14 cellular contexts compared by ENCODE assay signal in the genomic region with DNA sequence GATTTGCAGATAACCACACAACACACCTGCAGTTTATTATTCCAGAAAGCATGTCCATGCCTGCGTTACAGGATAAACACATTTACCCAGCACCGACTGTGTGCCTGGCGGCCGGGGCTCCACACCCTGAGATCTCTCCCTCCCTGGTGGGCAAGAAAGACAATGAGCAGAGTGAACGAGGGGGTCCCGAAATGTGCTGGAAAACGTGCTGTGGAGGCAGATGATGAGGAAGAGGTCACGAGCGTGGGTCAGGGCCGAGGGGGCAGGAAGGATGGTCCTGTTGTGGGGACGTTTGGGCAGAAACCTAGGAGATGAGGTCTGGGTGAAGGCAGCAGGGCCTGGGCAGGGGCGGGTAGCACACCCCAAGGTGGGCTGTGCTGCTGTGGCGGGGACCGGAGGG.
DNase-seq lines count a peak whose midpoint lies in the region; ATAC-seq and TF ChIP-seq lines count a peak whose summit lies in the region.
"Had no signal": no experiment of that assay in that cellular context is flagged by ENCODE, and none has a peak within 500 bp of the region (broad histone marks: within the 10 kb centered on the region; RNA-seq: fewer than 3 reads in every experiment).

No MANE protein-coding gene starts in this region.

- CTCF ChIA-PET in IMR-90 (lab: Yijun Ruan, JAX): no interaction called here

- DNase-seq in IMR-90 (no peak), endodermal cell (no peak), neural progenitor cell (ENCODE audit: low spot score) (no peak), GM19238 (ENCODE audit: insufficient read length, low spot score) (no peak)
- no peak for DNase-seq in stimulated activated naive CD8-positive, alpha-beta T cell treated with anti-CD3 and anti-CD28 coated beads, Interleukin-15, amount 100 ng/mL, for 72 hours
- DNase-seq: BE2C; CD4-positive, alpha-beta memory T cell; DMS153; DMS79 treated with DMSO at 0.1 percent for 48 hours; GDM1 had no signal

- no peaks in the 10 kb centered on the region for H3K79me1 ChIP-seq in IMR-90 (ENCODE audit: low read depth in 1 of 2, low read length in 2 of 2)

- BruUV-seq in IMR-90 (replicated peaks; lab: Mats Ljungman, UMichigan): no TSS peak

- H2AFZ ChIP-seq in IMR-90 (replicated peaks; ENCODE audit: low read length, poor library complexity): no peak overlapping the region
- H2AFZ ChIP-seq in neural progenitor cell (replicated peaks): no peak overlapping the region

- H3K4me1 ChIP-seq in IMR-90 (ENCODE audit: control insufficient read depth, insufficient read depth, low read length) (no peaks in the 10 kb centered on the region), endodermal cell (ENCODE audit: control insufficient read depth, insufficient read depth, low read length) (no peaks in the 10 kb centered on the region), neural progenitor cell (no peaks in the 10 kb centered on the region)
- H3K4me1 ChIP-seq: A549, BE2C had no signal

- TF ChIP-seq POLR2A in IMR-90 (IDR thresholded peaks at IDR 0.05; ENCODE audit: low read depth, low read length): no peak

- H4K8ac ChIP-seq in IMR-90 (ENCODE audit: low read depth in 2 of 2, low read length in 2 of 2): no peak overlapping the region

- H3K27me3 Mint-ChIP-seq in endodermal cell (ENCODE audit: insufficient read depth) (no peaks in the 10 kb centered on the region), neural progenitor cell (ENCODE audit: insufficient read depth, low read depth) (peaks cover 5% of the 10 kb centered on the region)
- no peaks in the 10 kb centered on the region for H3K27me3 Mint-ChIP-seq in stimulated activated naive CD8-positive, alpha-beta T cell treated with anti-CD3 and anti-CD28 coated beads, Interleukin-15, amount 100 ng/mL, for 72 hours
- H3K27me3 Mint-ChIP-seq: CD4-positive, alpha-beta memory T cell had no signal

- no peak overlapping the region for H3K4ac ChIP-seq in IMR-90 (ENCODE audit: low read depth, low read length)

- H2BK5ac ChIP-seq in IMR-90 (ENCODE audit: low read depth, low read length, poor library complexity, severe bottlenecking): no peak overlapping the region

- no peak overlapping the region for H3K18ac ChIP-seq in IMR-90 (ENCODE audit: low read depth, low read length)

- TF ChIP-seq RAD21 in IMR-90 (IDR thresholded peaks at IDR 0.05; ENCODE audit: low read length): no peak

- POLR2A ChIA-PET in IMR-90 (lab: Charles Lee; ENCODE audit: unreplicated experiment): no interaction called here

- H2AK5ac ChIP-seq in IMR-90 (ENCODE audit: low read depth, low read length): no peak overlapping the region

- H4K91ac ChIP-seq in IMR-90 (ENCODE audit: insufficient read depth, low read depth, low read length): no peak overlapping the region

- H4K5ac ChIP-seq in IMR-90 (ENCODE audit: low read depth, low read length): no peak overlapping the region

- H3K36me3 ChIP-seq in IMR-90 (ENCODE audit: control insufficient read depth, insufficient read depth, low read length) (peaks cover 28% of the 10 kb centered on the region), endodermal cell (ENCODE audit: control insufficient read depth, insufficient read depth, low read length) (peaks cover 32% of the 10 kb centered on the region), neural progenitor cell (no peaks in the 10 kb centered on the region)

- H3K9me1 ChIP-seq in IMR-90 (ENCODE audit: insufficient read depth, low read length): peaks cover 2% of the 10 kb centered on the region; the same call in 1 of the 2 replicates

- peaks cover 74% of the 10 kb centered on the region for H3K36me3 Mint-ChIP-seq in endodermal cell (ENCODE audit: low read depth)
- peaks cover 54% of the 10 kb centered on the region for H3K36me3 Mint-ChIP-seq in neural progenitor cell

- H3K4me2 ChIP-seq in IMR-90 (ENCODE audit: low read depth, low read length): no peak overlapping the region
- no peak overlapping the region for H3K4me2 ChIP-seq in neural progenitor cell
- H3K4me2 ChIP-seq: A549 had no signal

- H2BK15ac ChIP-seq in IMR-90 (ENCODE audit: low read depth, low read length): no peak overlapping the region

- in situ Hi-C loops in IMR-90 (cut with MboI; ENCODE audit: low sequenced_read_pairs): no loop called here

- H3K4me3 ChIP-seq in IMR-90 (ENCODE audit: insufficient read depth, low read depth, low read length) (no peak overlapping the region), endodermal cell (ENCODE audit: low read length) (no peak overlapping the region), neural progenitor cell (no peak overlapping the region)
- H3K4me3 ChIP-seq: A549 had no signal

- TF ChIP-seq CTCF in IMR-90 (conservative IDR thresholded peaks at IDR 0.05; ENCODE audit: low read depth, low read length) (no peak), endodermal cell (conservative IDR thresholded peaks at IDR 0.05) (no peak), neural progenitor cell (IDR thresholded peaks at IDR 0.05) (no peak)

- ATAC-seq in IMR-90 (ENCODE audit: low read depth) (no peak), GM19452 (IDR thresholded peaks at IDR 0.05; ENCODE audit: unreplicated experiment) (no peak)
- ATAC-seq in stimulated activated naive CD8-positive, alpha-beta T cell treated with anti-CD3 and anti-CD28 coated beads, Interleukin-15, amount 100 ng/mL, for 72 hours: no peak
- ATAC-seq: A549, HCT116 had no signal

- H3K4me3 Mint-ChIP-seq in endodermal cell (no peak overlapping the region), neural progenitor cell (no peak overlapping the region)
- no peak overlapping the region for H3K4me3 Mint-ChIP-seq in stimulated activated naive CD8-positive, alpha-beta T cell treated with anti-CD3 and anti-CD28 coated beads, Interleukin-15, amount 100 ng/mL, for 72 hours
- H3K4me3 Mint-ChIP-seq: CD4-positive, alpha-beta memory T cell had no signal

- peak overlapping the region; percentile 28 for H2AK9ac ChIP-seq in IMR-90 (replicated peaks; ENCODE audit: low read depth, low read length, poor library complexity)

- no peak overlapping the region for H2BK20ac ChIP-seq in IMR-90 (ENCODE audit: low read depth, low read length)

- no peaks in the 10 kb centered on the region for H3K27me3 ChIP-seq in IMR-90 (ENCODE audit: control insufficient read depth, insufficient read depth, low read length)
- H3K27me3 ChIP-seq in endodermal cell (ENCODE audit: control insufficient read depth, insufficient read depth, low read length, poor library complexity, severe bottlenecking): no peaks in the 10 kb centered on the region
- no peaks in the 10 kb centered on the region for H3K27me3 ChIP-seq in neural progenitor cell
- H3K27me3 ChIP-seq: BE2C had no signal

- no peaks in the 10 kb centered on the region for H3K79me2 ChIP-seq in neural progenitor cell (ENCODE audit: low read depth)

- peak overlapping the region; percentile 55 for H3K27ac Mint-ChIP-seq in endodermal cell
- H3K27ac Mint-ChIP-seq in neural progenitor cell: peak overlapping the region; percentile 5
- H3K27ac Mint-ChIP-seq in stimulated activated naive CD8-positive, alpha-beta T cell treated with anti-CD3 and anti-CD28 coated beads, Interleukin-15, amount 100 ng/mL, for 72 hours: no peak overlapping the region

- dilution Hi-C loops in IMR-90 (cut with HindIII; ENCODE audit: low sequenced_read_pairs, unreplicated experiment): no loop called here

- H3K23ac ChIP-seq in IMR-90 (ENCODE audit: low read depth, low read length): no peak overlapping the region

- no peaks in the 10 kb centered on the region; the same call in 1 of the 2 replicates for H3K9me3 ChIP-seq in IMR-90 (ENCODE audit: control insufficient read depth, insufficient read depth, low read length)
- peaks cover 15% of the 10 kb centered on the region for H3K9me3 ChIP-seq in endodermal cell (ENCODE audit: control insufficient read depth, low read length)
- H3K9me3 ChIP-seq in neural progenitor cell (ENCODE audit: low read depth): no peaks in the 10 kb centered on the region
- H3K9me3 ChIP-seq: BE2C had no signal

- no peaks in the 10 kb centered on the region for H3K4me1 Mint-ChIP-seq in endodermal cell
- H3K4me1 Mint-ChIP-seq in neural progenitor cell: no peaks in the 10 kb centered on the region
- no peaks in the 10 kb centered on the region for H3K4me1 Mint-ChIP-seq in stimulated activated naive CD8-positive, alpha-beta T cell treated with anti-CD3 and anti-CD28 coated beads, Interleukin-15, amount 100 ng/mL, for 72 hours
- H3K4me1 Mint-ChIP-seq: CD4-positive, alpha-beta memory T cell had no signal

- peaks cover 20% of the 10 kb centered on the region for H3K9me3 Mint-ChIP-seq in endodermal cell
- H3K9me3 Mint-ChIP-seq in neural progenitor cell: peaks cover 2% of the 10 kb centered on the region
- peaks cover under 1% of the 10 kb centered on the region in 2 donors for H3K9me3 Mint-ChIP-seq in stimulated activated naive CD8-positive, alpha-beta T cell treated with anti-CD3 and anti-CD28 coated beads, Interleukin-15, amount 100 ng/mL, for 72 hours

- WGBS in IMR-90 (ENCODE audit: extremely low coverage in 2 of 2, insufficient read length in 1 of 2), 2 experiments: 90% methylated on average over 9 of the region's 14 CpGs; no CpG with 5 or more reads in 1 of the 2 experiments
- 93 to 95% methylated on average over 10 to 14 of the region's 14 CpGs for WGBS in endodermal cell (ENCODE audit: insufficient coverage in 1 of 2, insufficient read length in 1 of 2), 2 experiments

- H3K9ac ChIP-seq in IMR-90 (ENCODE audit: low read depth, low read length): no peak overlapping the region
- H3K9ac ChIP-seq in endodermal cell (ENCODE audit: extremely low read depth, low read length, poor library complexity, severe bottlenecking): no peak overlapping the region
- H3K9ac ChIP-seq in neural progenitor cell: no peak overlapping the region

- intact Hi-C loops in IMR-90 (cut with micrococcal nuclease): no loop called here

- H4K20me1 ChIP-seq in IMR-90 (ENCODE audit: insufficient read depth, low read length): no peaks in the 10 kb centered on the region
- H4K20me1 ChIP-seq in neural progenitor cell (ENCODE audit: low read depth): no peaks in the 10 kb centered on the region

- no peak overlapping the region for H3K27ac ChIP-seq in IMR-90 (ENCODE audit: insufficient read depth, low read length)
- H3K27ac ChIP-seq in endodermal cell (ENCODE audit: low read depth, low read length): no peak overlapping the region
- no peak overlapping the region for H3K27ac ChIP-seq in neural progenitor cell
- H3K27ac ChIP-seq: A549, C4-2B had no signal

- H3K14ac ChIP-seq in IMR-90 (replicated peaks; ENCODE audit: low read depth, low read length): no peak overlapping the region

- no peaks in the 10 kb centered on the region for H3F3A ChIP-seq in neural progenitor cell (ENCODE audit: low read depth)

- no peak overlapping the region for H2BK120ac ChIP-seq in IMR-90 (ENCODE audit: low read depth, low read length)

- no peak overlapping the region for H3K56ac ChIP-seq in IMR-90 (ENCODE audit: extremely low read depth, insufficient read depth, low read length)

TF ChIP-seq in IMR-90, 13 proteins besides CTCF, POLR2A, EP300 and RAD21 (continues in another document):
- no peak for TF ChIP-seq MAFK (IDR thresholded peaks at IDR 0.05; ENCODE audit: low read depth, low read length)
- no peak for TF ChIP-seq RFX5 (IDR thresholded peaks at IDR 0.05; ENCODE audit: low read depth, low read length)
- no peak for TF ChIP-seq BHLHE40 (IDR thresholded peaks at IDR 0.05; ENCODE audit: low read depth, low read length)
- TF ChIP-seq NFE2L2 (IDR thresholded peaks at IDR 0.05; ENCODE audit: low read depth, low read length): no peak
- TF ChIP-seq RCOR1 (IDR thresholded peaks at IDR 0.05; ENCODE audit: insufficient replicate concordance, low read length): no peak
- TF ChIP-seq FOS (IDR thresholded peaks at IDR 0.05; ENCODE audit: low read depth, low read length): no peak

Comparison
In these comparisons a context has a peak if more than half of its experiments do, and no peak if none do; other contexts are left out.
1. H3K27ac Mint-ChIP-seq: peak in endodermal cell (single experiment) and neural progenitor cell (single experiment); none in stimulated activated naive CD8-positive, alpha-beta T cell treated with anti-CD3 and anti-CD28 coated beads, Interleukin-15, amount 100 ng/mL, for 72 hours (0 of 2).